In genomic region chr3:44734646-44735168, GRCh38 we compare ENCODE assay signal across 25 cellular contexts.
"Had no signal": no experiment of that assay in that cellular context is flagged by ENCODE, and none has a peak within 500 bp of the region (broad histone marks: within the 10 kb centered on the region; RNA-seq: fewer than 3 reads in every experiment).

No MANE protein-coding gene starts in this region.

- H3K27me3 Mint-ChIP-seq: activated B cell treated with CpG ODN at 0.5 μM for 24 hours; activated CD8-positive, alpha-beta memory T cell treated with anti-CD3 and anti-CD28 coated beads, Interleukin-2, amount 10 ng/mL, durations not matched to agents 7 days and 5 days; memory B cell had no signal

- H3K4me3 ChIP-seq: body of pancreas, colonic mucosa, gastroesophageal sphincter, hepatocyte, neural progenitor cell, right atrium auricular region, spleen, tibial nerve had no signal

- H3K4me3 Mint-ChIP-seq: activated B cell treated with CpG ODN at 0.5 μM for 24 hours; activated CD8-positive, alpha-beta memory T cell treated with anti-CD3 and anti-CD28 coated beads, Interleukin-2, amount 10 ng/mL, durations not matched to agents 7 days and 5 days; activated CD8-positive, alpha-beta T cell treated with anti-CD3 and anti-CD28 coated beads, Interleukin-2, amount 10 ng/mL, durations not matched to agents 7 days and 5 days; activated T-cell treated with anti-CD3 and anti-CD28 coated beads, Interleukin-2, amount 50 U/mL, for 72 hours; memory B cell; natural killer cell; neural progenitor cell; T-helper 2 cell treated with Interferon-gamma antibody and Interleukin-4, amounts not matched to agents 5 μg/mL and 100 μg/mL, for 36 hours had no signal

- H3K4me1 ChIP-seq: body of pancreas, colonic mucosa, neural progenitor cell, right atrium auricular region had no signal

- DNase-seq: activated B cell treated with CpG ODN at 0.5 μM for 24 hours; activated CD8-positive, alpha-beta memory T cell treated with anti-CD3 and anti-CD28 coated beads, Interleukin-2, amount 10 ng/mL, durations not matched to agents 7 days and 5 days; activated CD8-positive, alpha-beta T cell treated with anti-CD3 and anti-CD28 coated beads, Interleukin-2, amount 10 ng/mL, durations not matched to agents 7 days and 5 days; activated naive CD4-positive, alpha-beta T cell; activated T-cell treated with anti-CD3 and anti-CD28 coated beads, Interleukin-2, amount 50 U/mL, for 72 hours; aorta; body of pancreas; cerebellar nuclear complex; colonic mucosa; effector CD8-positive, alpha-beta T cell; erythroblast; left colon; natural killer cell; occipital lobe; spleen; stimulated activated naive CD4-positive, alpha-beta T cell; T-helper 1 cell had no signal

- ATAC-seq: activated CD8-positive, alpha-beta memory T cell treated with anti-CD3 and anti-CD28 coated beads, Interleukin-2, amount 10 ng/mL, durations not matched to agents 7 days and 5 days; activated CD8-positive, alpha-beta T cell treated with anti-CD3 and anti-CD28 coated beads, Interleukin-2, amount 10 ng/mL, durations not matched to agents 7 days and 5 days; activated naive CD4-positive, alpha-beta T cell treated with anti-CD3 and anti-CD28 coated beads, Interleukin-2, amount 50 U/mL, for 72 hours; activated T-cell treated with anti-CD3 and anti-CD28 coated beads, Interleukin-2, amount 50 U/mL, for 72 hours; body of pancreas; gastroesophageal sphincter; left colon; natural killer cell had no signal

- H3K27ac Mint-ChIP-seq: activated B cell treated with CpG ODN at 0.5 μM for 24 hours; activated CD8-positive, alpha-beta memory T cell treated with anti-CD3 and anti-CD28 coated beads, Interleukin-2, amount 10 ng/mL, durations not matched to agents 7 days and 5 days; activated CD8-positive, alpha-beta T cell treated with anti-CD3 and anti-CD28 coated beads, Interleukin-2, amount 10 ng/mL, durations not matched to agents 7 days and 5 days; activated naive CD4-positive, alpha-beta T cell treated with anti-CD3 and anti-CD28 coated beads, Interleukin-2, amount 50 U/mL, for 72 hours; activated T-cell treated with anti-CD3 and anti-CD28 coated beads, Interleukin-2, amount 50 U/mL, for 72 hours; memory B cell; natural killer cell; neural progenitor cell; T-helper 2 cell treated with Interferon-gamma antibody and Interleukin-4, amounts not matched to agents 5 μg/mL and 100 μg/mL, for 36 hours had no signal

- H3K27ac ChIP-seq: body of pancreas, colonic mucosa, gastroesophageal sphincter, hepatocyte, neural progenitor cell, right atrium auricular region, spleen, tibial nerve had no signal

- H3K4me1 Mint-ChIP-seq: neural progenitor cell had no signal

- H3K9ac ChIP-seq: neural progenitor cell had no signal

- H3K27me3 ChIP-seq: body of pancreas, colonic mucosa, gastroesophageal sphincter, hepatocyte, neural progenitor cell, right atrium auricular region, spleen, tibial nerve had no signal
